Comparison of ENCODE assay signal across 19 cellular contexts in genomic region chr20:17601957-17602356, GRCh38. TPM values are rescaled to one million over a fixed set of nuclear protein-coding genes. Genes with fewer than 3 reads are reported as not detected.
DNase-seq lines count a peak whose midpoint lies in the region; ATAC-seq and TF ChIP-seq lines count a peak whose summit lies in the region.
"Had no signal": no experiment of that assay in that cellular context is flagged by ENCODE, and none has a peak within 500 bp of the region (broad histone marks: within the 10 kb centered on the region; RNA-seq: fewer than 3 reads in every experiment).

No MANE protein-coding gene starts in this region.

- H4K8ac ChIP-seq in mesenchymal stem cell (ENCODE audit: low read length), result no peak overlapping the region

- CTCF ChIA-PET in HCT116 (lab: Charles Lee), result interaction anchor here (0.8 to 2.0 kb wide), 2 partner anchors 9 to 65 kb away, joined by 3 to 6 read pairs; no protein-coding TSS in a partner anchor

- H2AK5ac ChIP-seq in mesenchymal stem cell (ENCODE audit: low read length, severe bottlenecking), result no peak overlapping the region

- intact Hi-C loops in HCT116 (cut with micrococcal nuclease) (no loop called here), ascending aorta (cut with DNase I) (no loop called here), transverse colon (cut with DNase I; ENCODE audit: low total_unique reads) (no loop called here)

- no peak overlapping the region for H4K91ac ChIP-seq in mesenchymal stem cell (ENCODE audit: low read length)

- no peak overlapping the region for H2AFZ ChIP-seq in HCT116 (ENCODE audit: low read depth, low read length, poor library complexity, severe bottlenecking)
- no peak overlapping the region for H2AFZ ChIP-seq in mesenchymal stem cell (ENCODE audit: low read depth, low read length)

- no peak overlapping the region for H3K4me3 ChIP-seq in HCT116 (replicated peaks in 1 of 2; ENCODE audit: low read depth in 1 of 2, low read length in 2 of 2)
- peak overlapping the region in 1 of 2 donors; percentile 6 for H3K4me3 ChIP-seq in ascending aorta
- H3K4me3 ChIP-seq in mesenchymal stem cell (ENCODE audit: insufficient read depth in 1 of 2, low read depth in 1 of 2, low read length in 2 of 2), result no peak overlapping the region
- H3K4me3 ChIP-seq in transverse colon, result no peak overlapping the region
- H3K4me3 ChIP-seq: colonic mucosa, GM12878 had no signal

- 0 out of 2 replicates have a peak, but pooled peaks cover 9% of the 10 kb centered on the region for H4K20me1 ChIP-seq in HCT116 (ENCODE audit: insufficient read depth)

- no peaks in the 10 kb centered on the region for H3K9me3 ChIP-seq in HCT116 (ENCODE audit: control insufficient read depth in 1 of 2, insufficient read depth in 1 of 2, low read depth in 1 of 2, low read length in 2 of 2)
- H3K9me3 ChIP-seq in ascending aorta, result no peaks in the 10 kb centered on the region
- H3K9me3 ChIP-seq in mesenchymal stem cell (ENCODE audit: control insufficient read depth, low read length), result no peaks in the 10 kb centered on the region
- H3K9me3 ChIP-seq in transverse colon, result no peaks in the 10 kb centered on the region
- H3K9me3 ChIP-seq: colonic mucosa had no signal

- H3K27ac ChIP-seq in HCT116 (ENCODE audit: low read depth, low read length) (no peak overlapping the region), ascending aorta (peak overlapping the region; percentile 18 to 26), mesenchymal stem cell (ENCODE audit: low read length, poor library complexity, severe bottlenecking) (peak overlapping the region; percentile 42), transverse colon (peak overlapping the region; percentile 51 to 75 (median 58))
- H3K27ac ChIP-seq: colonic mucosa, RWPE1 had no signal

- H3K9me2 ChIP-seq in HCT116 (ENCODE audit: insufficient read depth), result no peaks in the 10 kb centered on the region

- H3K23ac ChIP-seq in mesenchymal stem cell (ENCODE audit: low read length in 2 of 2), result no peak overlapping the region

- no peak overlapping the region for H3K18ac ChIP-seq in mesenchymal stem cell (ENCODE audit: low read depth in 1 of 2, low read length in 2 of 2)

- H3K9ac ChIP-seq in HCT116 (ENCODE audit: low read length) (no peak overlapping the region), mesenchymal stem cell (ENCODE audit: low read length) (no peak overlapping the region)

- no peaks in the 10 kb centered on the region for H3K79me1 ChIP-seq in mesenchymal stem cell (replicated peaks; ENCODE audit: low read length, poor library complexity, severe bottlenecking)

- no peak overlapping the region for H3K4me2 ChIP-seq in HCT116 (ENCODE audit: low read length)
- H3K4me2 ChIP-seq in mesenchymal stem cell (ENCODE audit: low read length, poor library complexity, severe bottlenecking), result no peak overlapping the region

- POLR2A ChIA-PET in HCT116 (lab: Charles Lee), result interaction anchor here (1.2 to 1.4 kb wide), 2 partner anchors 9 to 32 kb away, joined by 3 to 4 read pairs; partner anchors contain the start of gene DSTN

- peaks cover 79% of the 10 kb centered on the region for H3K79me2 ChIP-seq in HCT116 (ENCODE audit: insufficient read depth, low read length)

- 76% methylated on average over 4 of the region's 4 CpGs for WGBS in mesenchymal stem cell
- WGBS in transverse colon (ENCODE audit: low coverage in 1 of 2), 2 donors, result 37 to 42% methylated on average over 4 of the region's 4 CpGs

- ATAC-seq in HCT116 (no peak), GM18868 (IDR thresholded peaks at IDR 0.05; ENCODE audit: unreplicated experiment) (no peak), GM21723 (IDR thresholded peaks at IDR 0.05; ENCODE audit: unreplicated experiment) (no peak)
- ATAC-seq: GM12878 had no signal

- H3K4ac ChIP-seq in mesenchymal stem cell (ENCODE audit: low read depth in 1 of 2, low read length in 2 of 2), result no peak overlapping the region

- no peak overlapping the region for H2BK120ac ChIP-seq in mesenchymal stem cell (ENCODE audit: low read depth, low read length)

- H2BK12ac ChIP-seq in mesenchymal stem cell (ENCODE audit: low read length in 2 of 2), result no peak overlapping the region

- TF ChIP-seq POLR2A in HCT116 (IDR thresholded peaks at IDR 0.05; ENCODE audit: borderline replicate concordance, extremely low read depth, insufficient read depth, insufficient read length), result no peak
- no peak for TF ChIP-seq POLR2A in transverse colon (IDR thresholded peaks at IDR 0.05)

- DNase-seq in HCT116 (ENCODE audit: low read depth, low spot score) (no peak), ascending aorta (ENCODE audit: low spot score in 2 of 2) (no peak), mesenchymal stem cell (no peak), transverse colon (no peak), ecto neural progenitor cell (ENCODE audit: low spot score) (no peak)
- DNase-seq: activated CD4-positive, alpha-beta T cell treated with anti-CD3 and anti-CD28 coated beads, Interleukin-2, amount 10 ng/mL, durations not matched to agents 7 days and 5 days; activated naive CD4-positive, alpha-beta T cell treated with anti-CD3 and anti-CD28 coated beads for 36 hours; colonic mucosa; foreskin fibroblast; GDM1; MM.1S; NCI-H1694 treated with DMSO at 0.1 percent for 48 hours; NK-92 treated with Interleukin-12 subunit alpha and Interleukin-12 subunit beta, amount 100 ng/mL, for 24 hours; occipital lobe; stimulated activated CD4-positive, alpha-beta T cell treated with anti-CD3 and anti-CD28 coated beads, Interleukin-2, amount 100 ng/mL, for 48 hours had no signal

- in situ Hi-C loops in transverse colon (cut with MboI; ENCODE audit: low pct_ligation_motif_present in 1 of 4, low pct_unique_long_range_greater_than_20kb in 1 of 4, low sequenced_read_pairs in 3 of 4), result no loop called here

- H3K27me3 ChIP-seq in HCT116 (ENCODE audit: insufficient read depth, low read length), result no peaks in the 10 kb centered on the region
- H3K27me3 ChIP-seq in ascending aorta, result no peaks in the 10 kb centered on the region
- no peaks in the 10 kb centered on the region for H3K27me3 ChIP-seq in mesenchymal stem cell (ENCODE audit: control insufficient read depth in 1 of 2, insufficient read depth in 1 of 2, low read length in 2 of 2)
- no peaks in the 10 kb centered on the region for H3K27me3 ChIP-seq in transverse colon
- H3K27me3 ChIP-seq: colonic mucosa had no signal

- BruUV-seq in HCT116 (replicated peaks; lab: Mats Ljungman, UMichigan), result TSS peak; percentile 11

- peaks cover 10 to 33% of the 10 kb centered on the region in 2 experiments; a peak in 3 of 4 replicates for H3K36me3 ChIP-seq in HCT116 (ENCODE audit: control insufficient read depth in 1 of 2, insufficient read depth in 2 of 2, low read length in 2 of 2)
- peaks cover 51 to 64% of the 10 kb centered on the region in 2 donors for H3K36me3 ChIP-seq in ascending aorta
- peaks cover 12 to 72% of the 10 kb centered on the region in 2 experiments for H3K36me3 ChIP-seq in mesenchymal stem cell (ENCODE audit: control insufficient read depth in 1 of 2, insufficient read depth in 2 of 2, low read depth in 1 of 2, low read length in 2 of 2)
- H3K36me3 ChIP-seq in transverse colon, result peaks cover 0 to 6% (median 0%) of the 10 kb centered on the region in 4 donors
- H3K36me3 ChIP-seq: colonic mucosa had no signal

- no peak overlapping the region for H2BK15ac ChIP-seq in mesenchymal stem cell (ENCODE audit: low read depth, poor library complexity, severe bottlenecking)

- no peak overlapping the region for H3K14ac ChIP-seq in mesenchymal stem cell (ENCODE audit: low read length in 2 of 2)

- TF ChIP-seq EP300 in transverse colon (IDR thresholded peaks at IDR 0.05; ENCODE audit: low read depth), result no peak

- no peak overlapping the region for H2BK5ac ChIP-seq in mesenchymal stem cell (ENCODE audit: low read depth, low read length, poor library complexity, severe bottlenecking)

- TF ChIP-seq CTCF in HCT116 (IDR thresholded peaks at IDR 0.05 in 2 of 3, conservative IDR thresholded peaks at IDR 0.05 in 1 of 3; ENCODE audit: borderline replicate concordance in 1 of 3, insufficient read depth in 1 of 3, low read depth in 2 of 3, low read length in 2 of 3) (no peak), ascending aorta (IDR thresholded peaks at IDR 0.05) (no peak), transverse colon (IDR thresholded peaks at IDR 0.05) (no peak)

- H3K4me1 ChIP-seq in HCT116 (ENCODE audit: control insufficient read depth in 1 of 2, insufficient read depth in 2 of 2, low read length in 2 of 2) (no peaks in the 10 kb centered on the region), ascending aorta (peaks cover 17 to 72% of the 10 kb centered on the region in 2 donors), mesenchymal stem cell (ENCODE audit: control insufficient read depth, insufficient read depth, low read depth, low read length) (peaks cover 12% of the 10 kb centered on the region), transverse colon (peaks cover 45 to 81% (median 59%) of the 10 kb centered on the region in 4 donors)

- RAD21 ChIA-PET in HCT116 (lab: Charles Lee; ENCODE audit: low non-redundant PET in 1 of 2, low total read pairs in 2 of 2, uncharacterized antibody in 2 of 2, unreplicated experiment in 2 of 2), result interaction anchor here in 1 of 2 experiments (0.6 kb wide), 1 partner anchor 10 kb away, joined by 3 read pairs; no protein-coding TSS in a partner anchor

- TF ChIP-seq RAD21 in HCT116 (IDR thresholded peaks at IDR 0.05; ENCODE audit: low read depth), result no peak

TF ChIP-seq in HCT116, 20 proteins besides CTCF, POLR2A, EP300 and RAD21:
- TF ChIP-seq POLR2AphosphoS5 (IDR thresholded peaks at IDR 0.05; ENCODE audit: low read depth, low read length) (no peak), ZNF274 (IDR thresholded peaks at IDR 0.05; ENCODE audit: low read depth, low read length) (no peak), SRF (IDR thresholded peaks at IDR 0.05; ENCODE audit: low read depth) (no peak), EGR1 (IDR thresholded peaks at IDR 0.05; ENCODE audit: low read depth) (no peak), SIN3A (IDR thresholded peaks at IDR 0.05; ENCODE audit: low read depth) (no peak), TCF7L2 (IDR thresholded peaks at IDR 0.05; ENCODE audit: borderline replicate concordance, extremely low read depth, insufficient read depth, insufficient read length) (no peak), ATF3 (IDR thresholded peaks at IDR 0.05) (no peak), EZH2phosphoT487 (IDR thresholded peaks at IDR 0.05; ENCODE audit: borderline replicate concordance) (no peak)
TF ChIP-seq in HCT116: peak in this region for 0.

RNA-seq across cellular contexts. Expression of gene DSTN, which starts 32.1 kb away (rescaled TPM):
- total RNA-seq in HCT116 (2021; ENCODE audit: unreplicated experiment), result 202 TPM
- polyA plus RNA-seq in HCT116 (2012), result 96.2 and 121 TPM in 2 replicates
- 452 TPM for total RNA-seq in ascending aorta
- polyA plus RNA-seq in mesenchymal stem cell (2013, experiment 1 of 2), result 931 TPM
- polyA plus RNA-seq in mesenchymal stem cell (2013, experiment 2 of 2), result 914 TPM
- 100 to 1,000 TPM; 280 to 589 (median 373) TPM for total RNA-seq in transverse colon
